In the genomic region with DNA sequence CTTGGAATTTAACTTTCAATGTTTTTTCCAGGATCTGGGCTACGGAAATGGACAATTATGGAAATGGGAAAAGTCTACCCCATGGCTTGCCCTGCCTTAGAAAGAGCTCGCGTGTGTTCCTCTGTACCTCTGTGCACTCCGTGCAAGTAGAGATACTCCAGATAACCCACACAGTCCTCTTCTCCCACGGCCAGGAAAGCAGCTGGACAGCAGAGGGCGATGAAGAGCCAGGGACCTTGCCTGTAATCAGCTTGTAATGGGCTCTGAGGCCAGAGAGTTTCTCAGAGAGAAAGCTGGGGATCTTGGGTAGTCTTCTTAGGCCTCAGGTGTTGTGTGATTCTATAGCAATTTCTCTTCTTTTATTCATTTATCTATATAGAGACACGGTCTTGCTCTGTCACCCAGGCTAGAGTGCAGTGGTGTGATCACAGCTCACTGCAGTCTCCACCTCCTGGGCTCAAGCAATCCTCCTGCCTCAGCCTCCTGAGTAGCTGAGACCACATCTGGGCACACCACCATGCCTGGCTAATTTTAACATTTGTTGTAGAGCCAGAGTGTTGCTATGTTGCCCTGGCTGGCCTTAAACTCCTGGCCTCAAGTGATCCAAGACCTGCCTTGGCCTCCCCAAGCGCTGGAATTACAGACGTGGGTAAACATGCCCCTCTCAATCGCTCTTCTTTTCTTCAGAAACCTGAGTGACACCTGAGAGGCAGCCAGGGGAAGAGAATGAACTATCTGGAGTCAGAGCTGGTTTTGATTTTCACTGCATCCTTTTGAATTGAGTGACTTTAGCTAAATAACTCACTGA, we compare ENCODE assay signal across 8 cellular contexts. TPM values are rescaled to one million over a fixed set of nuclear protein-coding genes. Genes with fewer than 3 reads are reported as not detected.
DNase-seq lines count a peak whose midpoint lies in the region; ATAC-seq and TF ChIP-seq lines count a peak whose summit lies in the region.

No MANE protein-coding gene starts in this region.

- H3K27me3 Mint-ChIP-seq in chondrocyte (ENCODE audit: low read depth): no peaks in the 10 kb centered on the region

- no peaks in the 10 kb centered on the region for H3K36me3 ChIP-seq in left lung

- H3K36me3 Mint-ChIP-seq in chondrocyte (ENCODE audit: low read depth): no peaks in the 10 kb centered on the region

- intact Hi-C loops in left lung (cut with DNase I): loop anchor here in 1 of 2 donors (5.0 kb wide), 1 partner anchor 63 kb away; no protein-coding TSS in a partner anchor

- ATAC-seq in left lung: peak; percentile 79
- ATAC-seq in GM21367 (IDR thresholded peaks at IDR 0.05; ENCODE audit: unreplicated experiment): no peak

- DNase-seq in AG10803 (ENCODE audit: low read depth) (peak; percentile 80), HFF-Myc (ENCODE audit: extremely low read depth, low read depth) (peak; percentile 72), NCI-H524 (lab: John Stamatoyannopoulos, UW) (peak; percentile 65 to 79), chondrocyte (ENCODE audit: low spot score) (no peak), left lung (peak; percentile 82 to 87)
- DNase-seq in activated CD4-positive, alpha-beta T cell treated with anti-CD3 and anti-CD28 coated beads for 24 hours (ENCODE audit: low read depth in 2 of 2): peak; percentile 84 to 85
- DNase-seq in stimulated activated CD4-positive, alpha-beta T cell treated with anti-CD3 and anti-CD28 coated beads, Interleukin-4, amount 100 ng/mL, for 48 hours (ENCODE audit: low read depth in 2 of 2): peak; percentile 79 to 82

- no peaks in the 10 kb centered on the region for H3K9me3 ChIP-seq in left lung

- H3K27ac ChIP-seq in left lung: no peak overlapping the region

- H3K27ac Mint-ChIP-seq in chondrocyte (ENCODE audit: unreplicated experiment): peak overlapping the region; percentile 74

- no peaks in the 10 kb centered on the region for H3K27me3 ChIP-seq in left lung

- H3K4me3 ChIP-seq in AG10803 (ENCODE audit: low read length) (no peak overlapping the region), HFF-Myc (replicated peaks; ENCODE audit: low read depth, low read length) (no peak overlapping the region), left lung (no peak overlapping the region)

- no peak overlapping the region for H3K4me3 Mint-ChIP-seq in chondrocyte (ENCODE audit: unreplicated experiment)

- H3K4me1 ChIP-seq in left lung: peaks cover 8 to 25% of the 10 kb centered on the region in 2 donors

- TF ChIP-seq CTCF in AG10803 (conservative IDR thresholded peaks at IDR 0.05; ENCODE audit: low read length) (peak; percentile 98), HFF-Myc (IDR thresholded peaks at IDR 0.05; ENCODE audit: low read depth, low read length, missing control alignments) (peak; percentile 99), chondrocyte (IDR thresholded peaks at IDR 0.05) (peak; percentile 94), left lung (IDR thresholded peaks at IDR 0.05) (peak; percentile 89 to 91)

- H3K4me1 Mint-ChIP-seq in chondrocyte (ENCODE audit: low read depth): peaks cover 24% of the 10 kb centered on the region

- no peaks in the 10 kb centered on the region for H3K9me3 Mint-ChIP-seq in chondrocyte (ENCODE audit: low read depth)

RNA-seq across cellular contexts. Expression of a gene that starts 2.3 kb away (rescaled TPM):
- total RNA-seq in chondrocyte: 17.8 to 19.5 TPM (median 17.9 TPM) in 3 replicates
- total RNA-seq in left lung: 10 to 100 TPM; 19.4 to 22.4 TPM

RNA-seq across cellular contexts. Expression of a gene that starts 5.5 kb away (rescaled TPM):
- total RNA-seq in chondrocyte: 0.56 TPM in 1 of 3 replicates, not detected in the others
- under 1 TPM in 1 of 2 donors, not detected in 1; 0.50 TPM for total RNA-seq in left lung

RNA-seq across cellular contexts. Expression of a gene that starts 52.3 kb away (rescaled TPM):
- 26.0 to 29.3 TPM (median 27.0 TPM) in 3 replicates for total RNA-seq in chondrocyte
- total RNA-seq in left lung: 10 to 100 TPM; 24.4 to 28.4 TPM
